Comparison of ENCODE assay signal across 8 cellular contexts in genomic region chr1:152048641-152048970, GRCh38. TPM values are rescaled to one million over a fixed set of nuclear protein-coding genes. Genes with fewer than 3 reads are reported as not detected.
DNase-seq lines count a peak whose midpoint lies in the region; ATAC-seq and TF ChIP-seq lines count a peak whose summit lies in the region.

No MANE protein-coding gene starts in this region.

- H3K36me3 ChIP-seq in ES-I3 (ENCODE audit: insufficient read depth, low read length) (no peaks in the 10 kb centered on the region), SJSA1 (no peaks in the 10 kb centered on the region), gastrocnemius medialis (no peaks in the 10 kb centered on the region)

- TF ChIP-seq POLR2A in gastrocnemius medialis (IDR thresholded peaks at IDR 0.05) = no peak

- ATAC-seq in gastrocnemius medialis (no peak), HG03520 (IDR thresholded peaks at IDR 0.05; ENCODE audit: unreplicated experiment) (no peak), HG03571 (IDR thresholded peaks at IDR 0.05; ENCODE audit: unreplicated experiment) (no peak)

- peak overlapping the region; percentile 53; the same call in 1 of the 2 replicates for H3K9ac ChIP-seq in ES-I3 (ENCODE audit: low read depth, low read length)

- peak overlapping the region; percentile 5 for H3K4me3 ChIP-seq in SJSA1
- peak overlapping the region; percentile 33 for H3K4me3 ChIP-seq in fibroblast of the aortic adventitia (ENCODE audit: low read depth, low read length)
- H3K4me3 ChIP-seq in gastrocnemius medialis = no peak overlapping the region

- TF ChIP-seq CTCF in fibroblast of the aortic adventitia (IDR thresholded peaks at IDR 0.05; ENCODE audit: insufficient read depth, low read length) (no peak), gastrocnemius medialis (IDR thresholded peaks at IDR 0.05 in 4 of 5, conservative IDR thresholded peaks at IDR 0.05 in 1 of 5) (no peak)

- intact Hi-C loops in gastrocnemius medialis (cut with DNase I; ENCODE audit: low total_unique reads) = no loop called here

- H3K27me3 ChIP-seq in SJSA1 (replicated peaks) (no peaks in the 10 kb centered on the region), gastrocnemius medialis (peaks cover 0 to 4% (median 0%) of the 10 kb centered on the region in 3 donors)

- H3K9me3 ChIP-seq in ES-I3 (ENCODE audit: control insufficient read depth, insufficient read depth, low read length) (no peaks in the 10 kb centered on the region), SJSA1 (replicated peaks) (no peaks in the 10 kb centered on the region), gastrocnemius medialis (no peaks in the 10 kb centered on the region)

- DNase-seq in SJSA1 (ENCODE audit: low read depth in 1 of 2, low spot score in 2 of 2) (no peak), fibroblast of the aortic adventitia (ENCODE audit: low read depth) (no peak), gastrocnemius medialis (no peak), UCSD-AML1 (lab: John Stamatoyannopoulos, UW; ENCODE audit: unreplicated experiment) (no peak)
- no peak for DNase-seq in NK-92 treated with Interleukin-12 subunit alpha and Interleukin-12 subunit beta, amount 100 ng/mL, for 24 hours (lab: John Stamatoyannopoulos, UW)

- peaks cover 22% of the 10 kb centered on the region for H3K4me1 ChIP-seq in ES-I3 (ENCODE audit: insufficient read depth, low read length)
- peaks cover 28% of the 10 kb centered on the region for H3K4me1 ChIP-seq in SJSA1 (replicated peaks)
- H3K4me1 ChIP-seq in gastrocnemius medialis = peaks cover 7 to 14% of the 10 kb centered on the region in 2 donors

- in situ Hi-C loops in gastrocnemius medialis (cut with MboI; ENCODE audit: low sequenced_read_pairs in 4 of 4) = no loop called here

- H3K27ac ChIP-seq in SJSA1 (peak overlapping the region; percentile 92), gastrocnemius medialis (peak overlapping the region; percentile 74 to 84 (median 82))

RNA-seq across cellular contexts. Expression of gene S100A11, which starts 11.8 kb away (rescaled TPM):
- 228 and 284 TPM in 2 replicates for total RNA-seq in SJSA1 (2014; rRNA removed; shearing (Covaris generic))
- total RNA-seq in fibroblast of the aortic adventitia (ENCODE audit: low replicate concordance) = 28.9 and 381 TPM in 2 replicates
- total RNA-seq in gastrocnemius medialis = 10 to 100 TPM in 3 of 4 donors, 1 to 10 TPM in 1; 8.4 to 66.2 (median 29.8) TPM

RNA-seq across cellular contexts. Expression of gene TCHHL1, which starts 40.3 kb away (rescaled TPM):
- not detected in 2 replicates for total RNA-seq in SJSA1 (2014; rRNA removed; shearing (Covaris generic))
- total RNA-seq in fibroblast of the aortic adventitia (ENCODE audit: low replicate concordance) (not detected in 2 replicates), gastrocnemius medialis (not detected)

RNA-seq across cellular contexts. Expression of gene S100A10, which starts 54.9 kb away (rescaled TPM):
- 90.2 and 151 TPM in 2 replicates for total RNA-seq in SJSA1 (2014; rRNA removed; shearing (Covaris generic))
- total RNA-seq in fibroblast of the aortic adventitia (ENCODE audit: low replicate concordance) = 271 and 340 TPM in 2 replicates
- 10 to 100 TPM in 3 of 4 donors, 1 to 10 TPM in 1; 6.4 to 60.3 (median 28.0) TPM for total RNA-seq in gastrocnemius medialis

Comparison
In these comparisons a context has a peak if more than half of its experiments do, and no peak if none do; other contexts are left out.
1. H3K4me3 ChIP-seq: peak in SJSA1 (single experiment) and fibroblast of the aortic adventitia (single experiment); none in gastrocnemius medialis (0 of 4).